ENCODE assay signal across 1 cellular context in the genomic region with DNA sequence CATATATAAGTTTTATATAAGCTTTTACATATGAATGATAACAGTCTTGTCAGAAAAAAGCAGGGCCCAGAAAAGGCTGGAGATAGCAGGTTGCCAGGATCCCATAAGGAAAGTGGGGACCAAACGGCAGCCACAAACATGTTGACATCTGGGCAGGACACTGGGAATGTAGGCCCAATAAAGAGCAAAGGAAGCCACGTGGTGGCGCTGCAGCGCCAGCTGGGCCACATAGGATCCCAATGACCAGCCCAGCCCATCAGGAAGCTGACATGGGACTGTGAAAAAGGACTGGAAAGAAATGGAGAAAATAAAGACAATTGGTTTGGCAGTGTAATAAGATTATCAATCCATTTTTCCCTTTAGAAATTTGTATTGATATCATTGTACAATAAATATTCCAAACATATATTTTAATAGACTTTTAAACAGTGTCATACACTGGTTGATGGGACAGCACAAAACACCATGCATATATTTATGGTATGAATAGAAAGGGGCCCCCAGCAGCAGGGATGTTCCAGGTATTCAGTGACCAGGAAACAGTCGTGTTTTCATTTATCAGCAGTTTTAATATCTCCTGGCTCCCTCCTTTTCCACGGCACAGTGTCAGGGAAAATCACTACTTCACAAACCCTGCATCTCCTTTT.
TF ChIP-seq lines count a peak whose summit lies in the region.

No MANE protein-coding gene starts in this region.

TF ChIP-seq in HepG2, 621 proteins besides CTCF, POLR2A, EP300 and RAD21 (continued from another document):
- peak; percentile 49; the same call in 1 of the 2 replicates for TF ChIP-seq FOXA3 (CRISPR knock-in tag; IDR thresholded peaks at IDR 0.05)
- TF ChIP-seq, protein P1, sequence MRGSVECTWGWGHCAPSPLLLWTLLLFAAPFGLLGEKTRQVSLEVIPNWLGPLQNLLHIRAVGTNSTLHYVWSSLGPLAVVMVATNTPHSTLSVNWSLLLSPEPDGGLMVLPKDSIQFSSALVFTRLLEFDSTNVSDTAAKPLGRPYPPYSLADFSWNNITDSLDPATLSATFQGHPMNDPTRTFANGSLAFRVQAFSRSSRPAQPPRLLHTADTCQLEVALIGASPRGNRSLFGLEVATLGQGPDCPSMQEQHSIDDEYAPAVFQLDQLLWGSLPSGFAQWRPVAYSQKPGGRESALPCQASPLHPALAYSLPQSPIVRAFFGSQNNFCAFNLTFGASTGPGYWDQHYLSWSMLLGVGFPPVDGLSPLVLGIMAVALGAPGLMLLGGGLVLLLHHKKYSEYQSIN (CRISPR knock-in tag; IDR thresholded peaks at IDR 0.05; ENCODE audit: borderline replicate concordance) = no peak
- peak; percentile 42; the same call in 1 of the 2 replicates for TF ChIP-seq ERF (CRISPR knock-in tag; IDR thresholded peaks at IDR 0.05)
- TF ChIP-seq YY1 (IDR thresholded peaks at IDR 0.05; ENCODE audit: insufficient read depth, insufficient replicate concordance, low read depth, low read length) = peak; percentile 38
- peak; percentile 59; the same call in 1 of the 2 replicates for TF ChIP-seq TFAP4 (IDR thresholded peaks at IDR 0.05; ENCODE audit: borderline replicate concordance, low read depth)
- no peak for TF ChIP-seq CBX2 (IDR thresholded peaks at IDR 0.05; ENCODE audit: low read depth, low read length)
- no peak for TF ChIP-seq CBX2 (CRISPR knock-in tag; IDR thresholded peaks at IDR 0.05; ENCODE audit: low read depth)
- no peak for TF ChIP-seq ZNF879 (CRISPR knock-in tag; IDR thresholded peaks at IDR 0.05)
- peak; percentile 95 for TF ChIP-seq SMC3 (IDR thresholded peaks at IDR 0.05; ENCODE audit: low read length)
- peak; percentile 70 for TF ChIP-seq KDM2A (CRISPR knock-in tag; IDR thresholded peaks at IDR 0.05; ENCODE audit: borderline replicate concordance, low read depth)
- TF ChIP-seq SAP130 (CRISPR knock-in tag; IDR thresholded peaks at IDR 0.05; ENCODE audit: low read depth) = 0 out of 2 replicates have a peak, but pooled peaks have one; percentile 23
- peak; percentile 56; the same call in 1 of the 2 replicates for TF ChIP-seq FOXK1 (CRISPR knock-in tag; IDR thresholded peaks at IDR 0.05; ENCODE audit: borderline replicate concordance, low read depth)
- TF ChIP-seq FOSL2 (CRISPR knock-in tag; IDR thresholded peaks at IDR 0.05) = 0 out of 2 replicates have a peak, but pooled peaks have one; percentile 20
- TF ChIP-seq, protein P2, sequence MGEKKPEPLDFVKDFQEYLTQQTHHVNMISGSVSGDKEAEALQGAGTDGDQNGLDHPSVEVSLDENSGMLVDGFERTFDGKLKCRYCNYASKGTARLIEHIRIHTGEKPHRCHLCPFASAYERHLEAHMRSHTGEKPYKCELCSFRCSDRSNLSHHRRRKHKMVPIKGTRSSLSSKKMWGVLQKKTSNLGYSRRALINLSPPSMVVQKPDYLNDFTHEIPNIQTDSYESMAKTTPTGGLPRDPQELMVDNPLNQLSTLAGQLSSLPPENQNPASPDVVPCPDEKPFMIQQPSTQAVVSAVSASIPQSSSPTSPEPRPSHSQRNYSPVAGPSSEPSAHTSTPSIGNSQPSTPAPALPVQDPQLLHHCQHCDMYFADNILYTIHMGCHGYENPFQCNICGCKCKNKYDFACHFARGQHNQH (CRISPR knock-in tag; IDR thresholded peaks at IDR 0.05) = peak; percentile 42; the same call in 1 of the 2 replicates
- TF ChIP-seq, protein P3, sequence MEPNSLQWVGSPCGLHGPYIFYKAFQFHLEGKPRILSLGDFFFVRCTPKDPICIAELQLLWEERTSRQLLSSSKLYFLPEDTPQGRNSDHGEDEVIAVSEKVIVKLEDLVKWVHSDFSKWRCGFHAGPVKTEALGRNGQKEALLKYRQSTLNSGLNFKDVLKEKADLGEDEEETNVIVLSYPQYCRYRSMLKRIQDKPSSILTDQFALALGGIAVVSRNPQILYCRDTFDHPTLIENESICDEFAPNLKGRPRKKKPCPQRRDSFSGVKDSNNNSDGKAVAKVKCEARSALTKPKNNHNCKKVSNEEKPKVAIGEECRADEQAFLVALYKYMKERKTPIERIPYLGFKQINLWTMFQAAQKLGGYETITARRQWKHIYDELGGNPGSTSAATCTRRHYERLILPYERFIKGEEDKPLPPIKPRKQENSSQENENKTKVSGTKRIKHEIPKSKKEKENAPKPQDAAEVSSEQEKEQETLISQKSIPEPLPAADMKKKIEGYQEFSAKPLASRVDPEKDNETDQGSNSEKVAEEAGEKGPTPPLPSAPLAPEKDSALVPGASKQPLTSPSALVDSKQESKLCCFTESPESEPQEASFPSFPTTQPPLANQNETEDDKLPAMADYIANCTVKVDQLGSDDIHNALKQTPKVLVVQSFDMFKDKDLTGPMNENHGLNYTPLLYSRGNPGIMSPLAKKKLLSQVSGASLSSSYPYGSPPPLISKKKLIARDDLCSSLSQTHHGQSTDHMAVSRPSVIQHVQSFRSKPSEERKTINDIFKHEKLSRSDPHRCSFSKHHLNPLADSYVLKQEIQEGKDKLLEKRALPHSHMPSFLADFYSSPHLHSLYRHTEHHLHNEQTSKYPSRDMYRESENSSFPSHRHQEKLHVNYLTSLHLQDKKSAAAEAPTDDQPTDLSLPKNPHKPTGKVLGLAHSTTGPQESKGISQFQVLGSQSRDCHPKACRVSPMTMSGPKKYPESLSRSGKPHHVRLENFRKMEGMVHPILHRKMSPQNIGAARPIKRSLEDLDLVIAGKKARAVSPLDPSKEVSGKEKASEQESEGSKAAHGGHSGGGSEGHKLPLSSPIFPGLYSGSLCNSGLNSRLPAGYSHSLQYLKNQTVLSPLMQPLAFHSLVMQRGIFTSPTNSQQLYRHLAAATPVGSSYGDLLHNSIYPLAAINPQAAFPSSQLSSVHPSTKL (CRISPR knock-in tag; IDR thresholded peaks at IDR 0.05) = 0 out of 2 replicates have a peak, but pooled peaks have one; percentile 31
- peak; percentile 38; the same call in 1 of the 2 replicates for TF ChIP-seq ZFY (CRISPR knock-in tag; IDR thresholded peaks at IDR 0.05)
- TF ChIP-seq RXRB (CRISPR knock-in tag; IDR thresholded peaks at IDR 0.05; ENCODE audit: borderline replicate concordance) = 0 out of 2 replicates have a peak, but pooled peaks have one; percentile 24
- TF ChIP-seq GLI4 (CRISPR knock-in tag; IDR thresholded peaks at IDR 0.05; ENCODE audit: borderline replicate concordance) = no peak
- TF ChIP-seq ETV6 (CRISPR knock-in tag; conservative IDR thresholded peaks at IDR 0.05) = no peak
- TF ChIP-seq ZFX (CRISPR knock-in tag; IDR thresholded peaks at IDR 0.05; ENCODE audit: low read depth) = peak; percentile 62
- TF ChIP-seq FOXA1 (IDR thresholded peaks at IDR 0.05) = no peak
- peak; percentile 59; the same call in 1 of the 2 replicates for TF ChIP-seq FOXA1 (CRISPR knock-in tag; IDR thresholded peaks at IDR 0.05)
- TF ChIP-seq MAFK (conservative IDR thresholded peaks at IDR 0.05 in 1 of 2, IDR thresholded peaks at IDR 0.05 in 1 of 2; ENCODE audit: low read length in 2 of 2) = peak in 1 of 2 experiments; percentile 34; a peak in 1 of 4 replicates
- 0 out of 2 replicates have a peak, but pooled peaks have one; percentile 29 for TF ChIP-seq MEF2D (CRISPR knock-in tag; IDR thresholded peaks at IDR 0.05)
- TF ChIP-seq KAT8 (CRISPR knock-in tag; IDR thresholded peaks at IDR 0.05) = peak; percentile 42; the same call in 1 of the 2 replicates
- no peak for TF ChIP-seq MAFF (IDR thresholded peaks at IDR 0.05; ENCODE audit: low read depth, low read length)
